In genomic region chr10:95742529-95742884, GRCh38 we compare ENCODE assay signal across 10 cellular contexts. TPM values are rescaled to one million over a fixed set of nuclear protein-coding genes. Genes with fewer than 3 reads are reported as not detected.
DNase-seq lines count a peak whose midpoint lies in the region; ATAC-seq and TF ChIP-seq lines count a peak whose summit lies in the region.
"Had no signal": no experiment of that assay in that cellular context is flagged by ENCODE, and none has a peak within 500 bp of the region (broad histone marks: within the 10 kb centered on the region; RNA-seq: fewer than 3 reads in every experiment).

No MANE protein-coding gene starts in this region.

- no peaks in the 10 kb centered on the region for H3K27me3 ChIP-seq in GM06990 (replicated peaks; ENCODE audit: control insufficient read depth, insufficient read depth, low read length)

- peaks cover 18% of the 10 kb centered on the region for H3K4me1 Mint-ChIP-seq in brain
- H3K4me1 Mint-ChIP-seq in nephron progenitor cell: peaks cover 14% of the 10 kb centered on the region
- H3K4me1 Mint-ChIP-seq: activated T-helper 17 cell treated with anti-CD3 and anti-CD28 coated beads, Interleukin-2, amount 50 U/mL, for 72 hours had no signal

- H3K27me3 Mint-ChIP-seq in brain: no peaks in the 10 kb centered on the region
- no peaks in the 10 kb centered on the region for H3K27me3 Mint-ChIP-seq in nephron progenitor cell (ENCODE audit: low read depth, poor library complexity)

- no peak for TF ChIP-seq CTCF in GM06990 (IDR thresholded peaks at IDR 0.05; ENCODE audit: insufficient read depth, low read length, poor library complexity, severe bottlenecking)
- no peak for TF ChIP-seq CTCF in brain (conservative IDR thresholded peaks at IDR 0.05)
- no peak for TF ChIP-seq CTCF in nephron progenitor cell (IDR thresholded peaks at IDR 0.05)

- H3K4me3 Mint-ChIP-seq in brain: peak overlapping the region in 3 of 5 experiments; percentile 9 to 44 (median 28)
- no peak overlapping the region for H3K4me3 Mint-ChIP-seq in nephron progenitor cell
- H3K4me3 Mint-ChIP-seq: activated T-helper 17 cell treated with anti-CD3 and anti-CD28 coated beads, Interleukin-2, amount 50 U/mL, for 72 hours had no signal

- peak overlapping the region; percentile 28 for H3K4me3 ChIP-seq in GM06990 (replicated peaks; ENCODE audit: low read depth, low read length)

- ATAC-seq in HG03139 (IDR thresholded peaks at IDR 0.05; ENCODE audit: unreplicated experiment): peak; percentile 12
- ATAC-seq in GM19455 (IDR thresholded peaks at IDR 0.05; ENCODE audit: unreplicated experiment): no peak
- ATAC-seq in GM21423 (IDR thresholded peaks at IDR 0.05; ENCODE audit: unreplicated experiment): no peak
- no peak for ATAC-seq in HG02763 (IDR thresholded peaks at IDR 0.05; ENCODE audit: unreplicated experiment)
- ATAC-seq: activated T-helper 17 cell treated with anti-CD3 and anti-CD28 coated beads, Interleukin-2, amount 50 U/mL, for 72 hours; Panc1 had no signal

- H3K36me3 Mint-ChIP-seq in brain (no peaks in the 10 kb centered on the region), nephron progenitor cell (ENCODE audit: low read depth) (no peaks in the 10 kb centered on the region)

- H3K27ac Mint-ChIP-seq in brain: peak overlapping the region in 4 of 5 experiments; percentile 3 to 80 (median 44)
- H3K27ac Mint-ChIP-seq in nephron progenitor cell: peak overlapping the region; percentile 59
- H3K27ac Mint-ChIP-seq: activated T-helper 17 cell treated with anti-CD3 and anti-CD28 coated beads, Interleukin-2, amount 50 U/mL, for 72 hours had no signal

- no peak for DNase-seq in GM06990 (ENCODE audit: extremely low read depth, insufficient read length)
- no peak for DNase-seq in nephron progenitor cell
- DNase-seq in C1 segment of cervical spinal cord (lab: John Stamatoyannopoulos, UW): no peak

- H3K36me3 ChIP-seq in GM06990 (ENCODE audit: control insufficient read depth, insufficient read depth, low read length): no peaks in the 10 kb centered on the region

- H3K9me3 Mint-ChIP-seq in brain (peaks cover 0 to 1% (median 0%) of the 10 kb centered on the region in 5 experiments), nephron progenitor cell (no peaks in the 10 kb centered on the region)
- H3K9me3 Mint-ChIP-seq: activated T-helper 17 cell treated with anti-CD3 and anti-CD28 coated beads, Interleukin-2, amount 50 U/mL, for 72 hours had no signal

RNA-seq across cellular contexts. Expression of gene ENTPD1, which starts 13.5 kb away (rescaled TPM):
- polyA plus RNA-seq in brain (ENCODE audit: insufficient read depth, low read depth, low replicate concordance): 7.0 TPM

RNA-seq across cellular contexts. Expression of gene TCTN3, which starts 48.8 kb away (rescaled TPM):
- polyA plus RNA-seq in brain (ENCODE audit: insufficient read depth, low read depth, low replicate concordance): 35.5 TPM
